1 cellular context compared by ENCODE assay signal in the genomic region with DNA sequence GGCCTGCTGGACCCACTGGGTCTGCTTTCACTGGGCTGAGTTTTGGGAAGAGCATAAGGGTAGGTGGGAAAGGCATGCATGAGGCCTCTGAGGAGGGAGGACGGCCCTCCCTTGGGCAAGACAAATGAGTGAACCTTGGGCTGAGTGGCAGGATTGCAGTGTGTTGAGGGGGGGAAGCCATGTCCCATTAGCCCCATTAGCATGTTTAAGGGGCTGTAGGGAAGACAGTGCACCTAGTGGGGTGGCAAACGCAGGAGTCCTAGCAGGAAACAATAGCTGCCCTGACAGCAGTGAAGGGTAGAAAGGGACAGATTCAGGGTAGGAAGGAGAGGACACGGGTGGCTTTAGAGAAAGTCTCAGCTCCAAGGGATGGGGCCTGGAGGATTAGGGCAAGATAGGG.
TF ChIP-seq lines count a peak whose summit lies in the region.

No MANE protein-coding gene starts in this region.

TF ChIP-seq in GM23338, 12 proteins besides CTCF, POLR2A, EP300 and RAD21:
- TF ChIP-seq, protein P1, sequence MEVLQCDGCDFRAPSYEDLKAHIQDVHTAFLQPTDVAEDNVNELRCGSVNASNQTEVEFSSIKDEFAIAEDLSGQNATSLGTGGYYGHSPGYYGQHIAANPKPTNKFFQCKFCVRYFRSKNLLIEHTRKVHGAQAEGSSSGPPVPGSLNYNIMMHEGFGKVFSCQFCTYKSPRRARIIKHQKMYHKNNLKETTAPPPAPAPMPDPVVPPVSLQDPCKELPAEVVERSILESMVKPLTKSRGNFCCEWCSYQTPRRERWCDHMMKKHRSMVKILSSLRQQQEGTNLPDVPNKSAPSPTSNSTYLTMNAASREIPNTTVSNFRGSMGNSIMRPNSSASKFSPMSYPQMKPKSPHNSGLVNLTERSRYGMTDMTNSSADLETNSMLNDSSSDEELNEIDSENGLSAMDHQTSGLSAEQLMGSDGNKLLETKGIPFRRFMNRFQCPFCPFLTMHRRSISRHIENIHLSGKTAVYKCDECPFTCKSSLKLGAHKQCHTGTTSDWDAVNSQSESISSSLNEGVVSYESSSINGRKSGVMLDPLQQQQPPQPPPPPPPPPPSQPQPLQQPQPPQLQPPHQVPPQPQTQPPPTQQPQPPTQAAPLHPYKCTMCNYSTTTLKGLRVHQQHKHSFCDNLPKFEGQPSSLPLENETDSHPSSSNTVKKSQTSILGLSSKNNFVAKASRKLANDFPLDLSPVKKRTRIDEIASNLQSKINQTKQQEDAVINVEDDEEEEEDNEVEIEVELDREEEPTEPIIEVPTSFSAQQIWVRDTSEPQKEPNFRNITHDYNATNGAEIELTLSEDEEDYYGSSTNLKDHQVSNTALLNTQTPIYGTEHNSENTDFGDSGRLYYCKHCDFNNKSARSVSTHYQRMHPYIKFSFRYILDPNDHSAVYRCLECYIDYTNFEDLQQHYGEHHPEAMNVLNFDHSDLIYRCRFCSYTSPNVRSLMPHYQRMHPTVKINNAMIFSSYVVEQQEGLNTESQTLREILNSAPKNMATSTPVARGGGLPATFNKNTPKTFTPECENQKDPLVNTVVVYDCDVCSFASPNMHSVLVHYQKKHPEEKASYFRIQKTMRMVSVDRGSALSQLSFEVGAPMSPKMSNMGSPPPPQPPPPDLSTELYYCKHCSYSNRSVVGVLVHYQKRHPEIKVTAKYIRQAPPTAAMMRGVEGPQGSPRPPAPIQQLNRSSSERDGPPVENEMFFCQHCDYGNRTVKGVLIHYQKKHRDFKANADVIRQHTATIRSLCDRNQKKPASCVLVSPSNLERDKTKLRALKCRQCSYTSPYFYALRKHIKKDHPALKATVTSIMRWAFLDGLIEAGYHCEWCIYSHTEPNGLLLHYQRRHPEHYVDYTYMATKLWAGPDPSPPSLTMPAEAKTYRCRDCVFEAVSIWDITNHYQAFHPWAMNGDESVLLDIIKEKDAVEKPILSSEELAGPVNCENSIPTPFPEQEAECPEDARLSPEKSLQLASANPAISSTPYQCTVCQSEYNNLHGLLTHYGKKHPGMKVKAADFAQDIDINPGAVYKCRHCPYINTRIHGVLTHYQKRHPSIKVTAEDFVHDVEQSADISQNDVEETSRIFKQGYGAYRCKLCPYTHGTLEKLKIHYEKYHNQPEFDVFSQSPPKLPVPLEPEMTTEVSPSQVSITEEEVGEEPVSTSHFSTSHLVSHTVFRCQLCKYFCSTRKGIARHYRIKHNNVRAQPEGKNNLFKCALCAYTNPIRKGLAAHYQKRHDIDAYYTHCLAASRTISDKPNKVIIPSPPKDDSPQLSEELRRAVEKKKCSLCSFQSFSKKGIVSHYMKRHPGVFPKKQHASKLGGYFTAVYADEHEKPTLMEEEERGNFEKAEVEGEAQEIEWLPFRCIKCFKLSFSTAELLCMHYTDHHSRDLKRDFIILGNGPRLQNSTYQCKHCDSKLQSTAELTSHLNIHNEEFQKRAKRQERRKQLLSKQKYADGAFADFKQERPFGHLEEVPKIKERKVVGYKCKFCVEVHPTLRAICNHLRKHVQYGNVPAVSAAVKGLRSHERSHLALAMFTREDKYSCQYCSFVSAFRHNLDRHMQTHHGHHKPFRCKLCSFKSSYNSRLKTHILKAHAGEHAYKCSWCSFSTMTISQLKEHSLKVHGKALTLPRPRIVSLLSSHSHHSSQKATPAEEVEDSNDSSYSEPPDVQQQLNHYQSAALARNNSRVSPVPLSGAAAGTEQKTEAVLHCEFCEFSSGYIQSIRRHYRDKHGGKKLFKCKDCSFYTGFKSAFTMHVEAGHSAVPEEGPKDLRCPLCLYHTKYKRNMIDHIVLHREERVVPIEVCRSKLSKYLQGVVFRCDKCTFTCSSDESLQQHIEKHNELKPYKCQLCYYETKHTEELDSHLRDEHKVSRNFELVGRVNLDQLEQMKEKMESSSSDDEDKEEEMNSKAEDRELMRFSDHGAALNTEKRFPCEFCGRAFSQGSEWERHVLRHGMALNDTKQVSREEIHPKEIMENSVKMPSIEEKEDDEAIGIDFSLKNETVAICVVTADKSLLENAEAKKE (CRISPR knock-in tag; IDR thresholded peaks at IDR 0.05) = no peak
- TF ChIP-seq EZH2phosphoT487 (IDR thresholded peaks at IDR 0.05; ENCODE audit: unreplicated experiment) (no peak), POLR2AphosphoS5 (IDR thresholded peaks at IDR 0.05; ENCODE audit: low read depth) (no peak), NANOG (IDR thresholded peaks at IDR 0.05; ENCODE audit: borderline replicate concordance) (no peak), ZNF331 (CRISPR knock-in tag; IDR thresholded peaks at IDR 0.05; ENCODE audit: low read depth) (no peak), ZNF114 (CRISPR knock-in tag; IDR thresholded peaks at IDR 0.05) (no peak), CREB1 (CRISPR knock-in tag; IDR thresholded peaks at IDR 0.05; ENCODE audit: low read depth) (no peak), EZH2 (IDR thresholded peaks at IDR 0.05; ENCODE audit: low read depth, unreplicated experiment) (no peak), JUNB (IDR thresholded peaks at IDR 0.05; ENCODE audit: unreplicated experiment) (no peak), STAT1 (IDR thresholded peaks at IDR 0.05; ENCODE audit: unreplicated experiment) (no peak)
- TF ChIP-seq, protein P2, sequence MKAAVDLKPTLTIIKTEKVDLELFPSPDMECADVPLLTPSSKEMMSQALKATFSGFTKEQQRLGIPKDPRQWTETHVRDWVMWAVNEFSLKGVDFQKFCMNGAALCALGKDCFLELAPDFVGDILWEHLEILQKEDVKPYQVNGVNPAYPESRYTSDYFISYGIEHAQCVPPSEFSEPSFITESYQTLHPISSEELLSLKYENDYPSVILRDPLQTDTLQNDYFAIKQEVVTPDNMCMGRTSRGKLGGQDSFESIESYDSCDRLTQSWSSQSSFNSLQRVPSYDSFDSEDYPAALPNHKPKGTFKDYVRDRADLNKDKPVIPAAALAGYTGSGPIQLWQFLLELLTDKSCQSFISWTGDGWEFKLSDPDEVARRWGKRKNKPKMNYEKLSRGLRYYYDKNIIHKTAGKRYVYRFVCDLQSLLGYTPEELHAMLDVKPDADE (IDR thresholded peaks at IDR 0.05) = no peak
- TF ChIP-seq, protein P3, sequence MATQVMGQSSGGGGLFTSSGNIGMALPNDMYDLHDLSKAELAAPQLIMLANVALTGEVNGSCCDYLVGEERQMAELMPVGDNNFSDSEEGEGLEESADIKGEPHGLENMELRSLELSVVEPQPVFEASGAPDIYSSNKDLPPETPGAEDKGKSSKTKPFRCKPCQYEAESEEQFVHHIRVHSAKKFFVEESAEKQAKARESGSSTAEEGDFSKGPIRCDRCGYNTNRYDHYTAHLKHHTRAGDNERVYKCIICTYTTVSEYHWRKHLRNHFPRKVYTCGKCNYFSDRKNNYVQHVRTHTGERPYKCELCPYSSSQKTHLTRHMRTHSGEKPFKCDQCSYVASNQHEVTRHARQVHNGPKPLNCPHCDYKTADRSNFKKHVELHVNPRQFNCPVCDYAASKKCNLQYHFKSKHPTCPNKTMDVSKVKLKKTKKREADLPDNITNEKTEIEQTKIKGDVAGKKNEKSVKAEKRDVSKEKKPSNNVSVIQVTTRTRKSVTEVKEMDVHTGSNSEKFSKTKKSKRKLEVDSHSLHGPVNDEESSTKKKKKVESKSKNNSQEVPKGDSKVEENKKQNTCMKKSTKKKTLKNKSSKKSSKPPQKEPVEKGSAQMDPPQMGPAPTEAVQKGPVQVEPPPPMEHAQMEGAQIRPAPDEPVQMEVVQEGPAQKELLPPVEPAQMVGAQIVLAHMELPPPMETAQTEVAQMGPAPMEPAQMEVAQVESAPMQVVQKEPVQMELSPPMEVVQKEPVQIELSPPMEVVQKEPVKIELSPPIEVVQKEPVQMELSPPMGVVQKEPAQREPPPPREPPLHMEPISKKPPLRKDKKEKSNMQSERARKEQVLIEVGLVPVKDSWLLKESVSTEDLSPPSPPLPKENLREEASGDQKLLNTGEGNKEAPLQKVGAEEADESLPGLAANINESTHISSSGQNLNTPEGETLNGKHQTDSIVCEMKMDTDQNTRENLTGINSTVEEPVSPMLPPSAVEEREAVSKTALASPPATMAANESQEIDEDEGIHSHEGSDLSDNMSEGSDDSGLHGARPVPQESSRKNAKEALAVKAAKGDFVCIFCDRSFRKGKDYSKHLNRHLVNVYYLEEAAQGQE (IDR thresholded peaks at IDR 0.05; ENCODE audit: unreplicated experiment) = no peak
TF ChIP-seq in GM23338: peak in this region for 0.
